1 cellular context compared by ENCODE assay signal in genomic region chr3:160449660-160450598, GRCh38.
TF ChIP-seq lines count a peak whose summit lies in the region.

Gene TRIM59, minus strand, starts transcription at chr3:160449786. Its CDS starts 10,603 bp downstream, at chr3:160439183.

TF ChIP-seq in HepG2, 621 proteins besides CTCF, POLR2A, EP300 and RAD21 (continued from another document and continues in another):
- no peak for TF ChIP-seq TBL1XR1 (IDR thresholded peaks at IDR 0.05; ENCODE audit: borderline replicate concordance, low read length, partially characterized antibody)
- no peak for TF ChIP-seq ZBTB26 (CRISPR knock-in tag; IDR thresholded peaks at IDR 0.05; ENCODE audit: borderline replicate concordance)
- no peak for TF ChIP-seq NR2F6 (IDR thresholded peaks at IDR 0.05)
- no peak for TF ChIP-seq NR2F6 (CRISPR knock-in tag; IDR thresholded peaks at IDR 0.05)
- TF ChIP-seq TCF7 (IDR thresholded peaks at IDR 0.05; ENCODE audit: low read depth) = no peak
- no peak for TF ChIP-seq NR3C1 (CRISPR knock-in tag; IDR thresholded peaks at IDR 0.05)
- no peak for TF ChIP-seq ZNF713 (CRISPR knock-in tag; IDR thresholded peaks at IDR 0.05)
- no peak for TF ChIP-seq ZNF367 (CRISPR knock-in tag; IDR thresholded peaks at IDR 0.05; ENCODE audit: borderline replicate concordance)
- no peak for TF ChIP-seq ZNF281 (CRISPR knock-in tag; IDR thresholded peaks at IDR 0.05; ENCODE audit: borderline replicate concordance)
- TF ChIP-seq POLR2AphosphoS2 (IDR thresholded peaks at IDR 0.05; ENCODE audit: low read depth, low read length) = no peak
- TF ChIP-seq SIX1 (CRISPR knock-in tag; IDR thresholded peaks at IDR 0.05; ENCODE audit: borderline replicate concordance) = no peak
- peak; percentile 12; the same call in 1 of the 2 replicates for TF ChIP-seq POGZ (CRISPR knock-in tag; IDR thresholded peaks at IDR 0.05)
- TF ChIP-seq MAF1 (CRISPR knock-in tag; IDR thresholded peaks at IDR 0.05; ENCODE audit: borderline replicate concordance) = no peak
- 0 out of 2 replicates have a peak, but pooled peaks have one; percentile 29 for TF ChIP-seq ZGPAT (CRISPR knock-in tag; IDR thresholded peaks at IDR 0.05)
- no peak for TF ChIP-seq ARNT (IDR thresholded peaks at IDR 0.05)
- TF ChIP-seq ZNF235 (CRISPR knock-in tag; IDR thresholded peaks at IDR 0.05; ENCODE audit: borderline replicate concordance) = no peak
- TF ChIP-seq NCOA1 (CRISPR knock-in tag; IDR thresholded peaks at IDR 0.05) = no peak
- TF ChIP-seq RORA (CRISPR knock-in tag; IDR thresholded peaks at IDR 0.05) = no peak
- peak; percentile 20; the same call in 1 of the 2 replicates for TF ChIP-seq HOXA3 (CRISPR knock-in tag; IDR thresholded peaks at IDR 0.05)
- TF ChIP-seq ZFY (CRISPR knock-in tag; IDR thresholded peaks at IDR 0.05) = no peak
- no peak for TF ChIP-seq PTBP1 (IDR thresholded peaks at IDR 0.05; ENCODE audit: low read depth, low read length, poor library complexity, severe bottlenecking)
- peak; percentile 56; the same call in 1 of the 2 replicates for TF ChIP-seq ZFP91 (CRISPR knock-in tag; IDR thresholded peaks at IDR 0.05; ENCODE audit: borderline replicate concordance)
- no peak for TF ChIP-seq CREB3 (CRISPR knock-in tag; IDR thresholded peaks at IDR 0.05)
- no peak for TF ChIP-seq REL (CRISPR knock-in tag; conservative IDR thresholded peaks at IDR 0.05)
- no peak for TF ChIP-seq ZSCAN25 (CRISPR knock-in tag; IDR thresholded peaks at IDR 0.05)
- no peak for TF ChIP-seq SKI (IDR thresholded peaks at IDR 0.05; ENCODE audit: partially characterized antibody)
- TF ChIP-seq POLR2G (IDR thresholded peaks at IDR 0.05; ENCODE audit: low read depth, low read length) = peak; percentile 76
- TF ChIP-seq NR2F1 (CRISPR knock-in tag; IDR thresholded peaks at IDR 0.05) = no peak
- 0 out of 2 replicates have a peak, but pooled peaks have one; percentile 27 for TF ChIP-seq RNF2 (conservative IDR thresholded peaks at IDR 0.05; ENCODE audit: low read depth)
- TF ChIP-seq MEF2D (CRISPR knock-in tag; IDR thresholded peaks at IDR 0.05) = no peak
- no peak for TF ChIP-seq ZNF598 (CRISPR knock-in tag; IDR thresholded peaks at IDR 0.05; ENCODE audit: borderline replicate concordance)
- TF ChIP-seq GATAD1 (CRISPR knock-in tag; IDR thresholded peaks at IDR 0.05) = no peak
- no peak for TF ChIP-seq MED1 (CRISPR knock-in tag; IDR thresholded peaks at IDR 0.05)
- TF ChIP-seq ZNF615 (CRISPR knock-in tag; IDR thresholded peaks at IDR 0.05; ENCODE audit: borderline replicate concordance) = 0 out of 2 replicates have a peak, but pooled peaks have one; percentile 18
- 0 out of 2 replicates have a peak, but pooled peaks have one; percentile 41 for TF ChIP-seq ZSCAN21 (CRISPR knock-in tag; IDR thresholded peaks at IDR 0.05; ENCODE audit: borderline replicate concordance)
- peak; percentile 67; the same call in 1 of the 2 replicates for TF ChIP-seq ZNF225 (CRISPR knock-in tag; IDR thresholded peaks at IDR 0.05)
- no peak for TF ChIP-seq SP5 (CRISPR knock-in tag; IDR thresholded peaks at IDR 0.05; ENCODE audit: borderline replicate concordance, low read depth)
- no peak for TF ChIP-seq BCL6 (CRISPR knock-in tag; IDR thresholded peaks at IDR 0.05)
- TF ChIP-seq NFE2L1 (CRISPR knock-in tag; IDR thresholded peaks at IDR 0.05; ENCODE audit: borderline replicate concordance) = no peak
- TF ChIP-seq TFDP2 (CRISPR knock-in tag; IDR thresholded peaks at IDR 0.05) = no peak
- TF ChIP-seq THAP9 (CRISPR knock-in tag; IDR thresholded peaks at IDR 0.05; ENCODE audit: borderline replicate concordance) = 0 out of 2 replicates have a peak, but pooled peaks have one; percentile 25
- TF ChIP-seq TBX3 (IDR thresholded peaks at IDR 0.05; ENCODE audit: borderline replicate concordance) = no peak
- TF ChIP-seq ZNF770 (CRISPR knock-in tag; IDR thresholded peaks at IDR 0.05) = no peak
- TF ChIP-seq CENPX (CRISPR knock-in tag; IDR thresholded peaks at IDR 0.05) = no peak
- TF ChIP-seq KAT7 (CRISPR knock-in tag; IDR thresholded peaks at IDR 0.05; ENCODE audit: borderline replicate concordance) = no peak
- TF ChIP-seq HNRNPL (IDR thresholded peaks at IDR 0.05; ENCODE audit: low read depth, low read length) = no peak
- no peak for TF ChIP-seq CENPT (CRISPR knock-in tag; IDR thresholded peaks at IDR 0.05; ENCODE audit: low read depth)
- peak; percentile 10; the same call in 1 of the 2 replicates for TF ChIP-seq REPIN1 (CRISPR knock-in tag; IDR thresholded peaks at IDR 0.05; ENCODE audit: borderline replicate concordance, low read depth)
- no peak for TF ChIP-seq ZMAT5 (CRISPR knock-in tag; IDR thresholded peaks at IDR 0.05; ENCODE audit: borderline replicate concordance, low read depth)
- no peak for TF ChIP-seq HIVEP1 (CRISPR knock-in tag; IDR thresholded peaks at IDR 0.05)
- TF ChIP-seq SNAPC2 (CRISPR knock-in tag; IDR thresholded peaks at IDR 0.05) = no peak
- peak; percentile 55; the same call in 1 of the 2 replicates for TF ChIP-seq PHF8 (CRISPR knock-in tag; IDR thresholded peaks at IDR 0.05)
- no peak for TF ChIP-seq NFKBIZ (CRISPR knock-in tag; IDR thresholded peaks at IDR 0.05)
- no peak for TF ChIP-seq CREM (IDR thresholded peaks at IDR 0.05)
- no peak for TF ChIP-seq CREM (CRISPR knock-in tag; IDR thresholded peaks at IDR 0.05)
- no peak for TF ChIP-seq ZBTB44 (CRISPR knock-in tag; IDR thresholded peaks at IDR 0.05)
- no peak for TF ChIP-seq FOXP1 (IDR thresholded peaks at IDR 0.05)
- no peak for TF ChIP-seq FOXP1 (CRISPR knock-in tag; IDR thresholded peaks at IDR 0.05)
